In genomic region chr1:186772228-186772627, GRCh38 we compare ENCODE assay signal across 1 cellular context.
TF ChIP-seq lines count a peak whose summit lies in the region.

No MANE protein-coding gene starts in this region.

TF ChIP-seq in GM23338, 12 proteins besides CTCF, POLR2A, EP300 and RAD21 (continued from another document):
- TF ChIP-seq NANOG (IDR thresholded peaks at IDR 0.05; ENCODE audit: borderline replicate concordance) (no peak), EZH2 (IDR thresholded peaks at IDR 0.05; ENCODE audit: low read depth, unreplicated experiment) (no peak), STAT1 (IDR thresholded peaks at IDR 0.05; ENCODE audit: unreplicated experiment) (no peak), ETS1 (IDR thresholded peaks at IDR 0.05) (no peak), POLR2AphosphoS5 (IDR thresholded peaks at IDR 0.05; ENCODE audit: low read depth) (no peak), CREB1 (CRISPR knock-in tag; IDR thresholded peaks at IDR 0.05; ENCODE audit: low read depth) (no peak), JUNB (IDR thresholded peaks at IDR 0.05; ENCODE audit: unreplicated experiment) (no peak), ZNF331 (CRISPR knock-in tag; IDR thresholded peaks at IDR 0.05; ENCODE audit: low read depth) (no peak)
- TF ChIP-seq, protein P1, sequence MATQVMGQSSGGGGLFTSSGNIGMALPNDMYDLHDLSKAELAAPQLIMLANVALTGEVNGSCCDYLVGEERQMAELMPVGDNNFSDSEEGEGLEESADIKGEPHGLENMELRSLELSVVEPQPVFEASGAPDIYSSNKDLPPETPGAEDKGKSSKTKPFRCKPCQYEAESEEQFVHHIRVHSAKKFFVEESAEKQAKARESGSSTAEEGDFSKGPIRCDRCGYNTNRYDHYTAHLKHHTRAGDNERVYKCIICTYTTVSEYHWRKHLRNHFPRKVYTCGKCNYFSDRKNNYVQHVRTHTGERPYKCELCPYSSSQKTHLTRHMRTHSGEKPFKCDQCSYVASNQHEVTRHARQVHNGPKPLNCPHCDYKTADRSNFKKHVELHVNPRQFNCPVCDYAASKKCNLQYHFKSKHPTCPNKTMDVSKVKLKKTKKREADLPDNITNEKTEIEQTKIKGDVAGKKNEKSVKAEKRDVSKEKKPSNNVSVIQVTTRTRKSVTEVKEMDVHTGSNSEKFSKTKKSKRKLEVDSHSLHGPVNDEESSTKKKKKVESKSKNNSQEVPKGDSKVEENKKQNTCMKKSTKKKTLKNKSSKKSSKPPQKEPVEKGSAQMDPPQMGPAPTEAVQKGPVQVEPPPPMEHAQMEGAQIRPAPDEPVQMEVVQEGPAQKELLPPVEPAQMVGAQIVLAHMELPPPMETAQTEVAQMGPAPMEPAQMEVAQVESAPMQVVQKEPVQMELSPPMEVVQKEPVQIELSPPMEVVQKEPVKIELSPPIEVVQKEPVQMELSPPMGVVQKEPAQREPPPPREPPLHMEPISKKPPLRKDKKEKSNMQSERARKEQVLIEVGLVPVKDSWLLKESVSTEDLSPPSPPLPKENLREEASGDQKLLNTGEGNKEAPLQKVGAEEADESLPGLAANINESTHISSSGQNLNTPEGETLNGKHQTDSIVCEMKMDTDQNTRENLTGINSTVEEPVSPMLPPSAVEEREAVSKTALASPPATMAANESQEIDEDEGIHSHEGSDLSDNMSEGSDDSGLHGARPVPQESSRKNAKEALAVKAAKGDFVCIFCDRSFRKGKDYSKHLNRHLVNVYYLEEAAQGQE (IDR thresholded peaks at IDR 0.05; ENCODE audit: unreplicated experiment): no peak
